ENCODE assay signal across 8 cellular contexts in the genomic region with DNA sequence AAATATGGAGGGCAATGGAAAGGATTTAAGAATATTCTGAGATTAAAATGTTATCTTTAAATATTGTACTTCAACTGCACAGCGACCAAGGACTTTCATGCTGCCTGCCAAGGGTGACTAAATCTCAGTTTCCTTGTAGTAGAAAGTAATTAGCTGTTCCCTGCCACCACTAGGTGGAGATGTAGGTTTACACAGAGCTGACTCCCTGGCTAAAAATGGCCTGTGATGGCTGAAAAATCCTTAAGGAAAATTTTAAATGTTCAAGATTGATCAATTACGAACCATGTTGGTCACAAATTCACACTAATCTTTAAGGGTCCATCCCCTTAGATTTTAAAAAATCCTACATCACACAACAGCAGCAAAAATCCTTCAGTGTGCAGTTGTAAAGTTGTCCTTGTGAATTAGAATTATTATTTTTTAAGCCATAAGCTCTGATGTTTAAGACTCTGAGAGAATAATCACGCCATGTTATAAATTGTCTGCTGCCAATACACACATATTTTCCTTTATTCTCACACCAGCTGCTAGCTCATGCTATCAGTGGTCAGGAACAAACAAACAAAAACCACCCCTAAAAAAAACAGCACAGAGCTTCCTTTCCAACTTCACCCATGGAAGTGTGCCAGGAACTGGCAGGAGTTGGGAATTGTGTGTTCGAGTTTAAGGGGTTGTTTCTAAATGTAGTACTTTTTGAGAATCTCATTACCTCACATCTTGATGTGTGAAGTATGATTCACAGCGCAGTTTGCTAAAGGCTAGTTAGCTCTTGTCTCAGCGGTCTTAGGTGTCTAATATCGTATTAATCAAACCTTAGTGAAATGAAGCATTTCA.
DNase-seq lines count a peak whose midpoint lies in the region; ATAC-seq, FAIRE-seq and TF ChIP-seq lines count a peak whose summit lies in the region.

No MANE protein-coding gene starts in this region.

- CTCF ChIA-PET in CD4-positive, alpha-beta memory T cell (lab: Charles Lee; ENCODE audit: partially characterized antibody): no interaction called here

- peak; percentile 63 for TF ChIP-seq CTCF in BE2C (IDR thresholded peaks at IDR 0.05; ENCODE audit: low read depth, low read length)
- peak; percentile 78 for TF ChIP-seq CTCF in bronchial epithelial cell (IDR thresholded peaks at IDR 0.05; ENCODE audit: insufficient read depth, low read length, severe bottlenecking)
- TF ChIP-seq CTCF in liver (IDR thresholded peaks at IDR 0.05; ENCODE audit: low read depth, low read length, missing input control): peak; percentile 64

- H3K27me3 Mint-ChIP-seq in CD4-positive, alpha-beta memory T cell: no peaks in the 10 kb centered on the region

- H3K9me3 ChIP-seq in BE2C: no peaks in the 10 kb centered on the region
- no peaks in the 10 kb centered on the region for H3K9me3 ChIP-seq in liver (ENCODE audit: control insufficient read depth in 4 of 4, low read length in 3 of 4)
- no peaks in the 10 kb centered on the region for H3K9me3 ChIP-seq in CD4-positive, alpha-beta memory T cell (ENCODE audit: control insufficient read depth in 1 of 2, low read length in 2 of 2)

- WGBS in liver: 41% methylated on average over 7 of the region's 7 CpGs

- H3K36me3 ChIP-seq in BE2C: no peaks in the 10 kb centered on the region
- H3K36me3 ChIP-seq in bronchial epithelial cell (ENCODE audit: control insufficient read depth, insufficient read depth, low read length): no peaks in the 10 kb centered on the region
- H3K36me3 ChIP-seq in liver (ENCODE audit: control insufficient read depth in 4 of 4, insufficient read depth in 3 of 4, low read depth in 1 of 4, low read length in 3 of 4): no peaks in the 10 kb centered on the region
- H3K36me3 ChIP-seq in CD4-positive, alpha-beta memory T cell (ENCODE audit: insufficient read depth, low read length): no peaks in the 10 kb centered on the region

- H3K4me1 ChIP-seq in BE2C: no peaks in the 10 kb centered on the region
- H3K4me1 ChIP-seq in liver (ENCODE audit: control insufficient read depth in 4 of 4, insufficient read depth in 4 of 4, low read length in 3 of 4): no peaks in the 10 kb centered on the region
- H3K4me1 ChIP-seq in CD4-positive, alpha-beta memory T cell (ENCODE audit: insufficient read depth, low read length): no peaks in the 10 kb centered on the region

- peak; percentile 30 for DNase-seq in BE2C
- DNase-seq in NCI-H69 (lab: John Stamatoyannopoulos, UW): peak; percentile 32
- peak; percentile 98 for DNase-seq in bronchial epithelial cell (ENCODE audit: low read depth)
- no peak for DNase-seq in CD4-positive, alpha-beta memory T cell

- H3K9me3 Mint-ChIP-seq in CD4-positive, alpha-beta memory T cell: peaks cover 0 to 4% (median 0%) of the 10 kb centered on the region in 8 donors

- H3K27me3 ChIP-seq in BE2C (no peaks in the 10 kb centered on the region), bronchial epithelial cell (ENCODE audit: control insufficient read depth, insufficient read depth, low read length) (no peaks in the 10 kb centered on the region), liver (ENCODE audit: control insufficient read depth in 4 of 4, insufficient read depth in 4 of 4, low read length in 3 of 4) (peaks cover 0 to 13% (median 0%) of the 10 kb centered on the region in 4 donors)
- no peaks in the 10 kb centered on the region for H3K27me3 ChIP-seq in CD4-positive, alpha-beta memory T cell (ENCODE audit: insufficient read depth, low read length)

- intact Hi-C loops in CD4-positive, alpha-beta memory T cell (cut with micrococcal nuclease): no loop called here

- H3K27ac Mint-ChIP-seq in CD4-positive, alpha-beta memory T cell: no peak overlapping the region

- peak; percentile 62 for ATAC-seq in GM18519 (IDR thresholded peaks at IDR 0.05; ENCODE audit: low FRiP score, unreplicated experiment)
- peak; percentile 54 for ATAC-seq in HG03439 (IDR thresholded peaks at IDR 0.05; ENCODE audit: unreplicated experiment)
- no peak for ATAC-seq in HG03097 (IDR thresholded peaks at IDR 0.05; ENCODE audit: low FRiP score, unreplicated experiment)

- TF ChIP-seq RAD21 in liver (IDR thresholded peaks at IDR 0.05): peak; percentile 84

- POLR2A ChIA-PET in CD4-positive, alpha-beta memory T cell (lab: Charles Lee; ENCODE audit: partially characterized antibody): no interaction called here

- H3K4me3 Mint-ChIP-seq in CD4-positive, alpha-beta memory T cell: no peak overlapping the region

- H3K36me3 Mint-ChIP-seq in CD4-positive, alpha-beta memory T cell: no peaks in the 10 kb centered on the region

- H3K27ac ChIP-seq in liver (ENCODE audit: low read depth in 1 of 2, low read length in 2 of 2): no peak overlapping the region
- no peak overlapping the region for H3K27ac ChIP-seq in CD4-positive, alpha-beta memory T cell (ENCODE audit: low read depth, low read length)

- H3K4me1 Mint-ChIP-seq in CD4-positive, alpha-beta memory T cell: no peaks in the 10 kb centered on the region

- no peak overlapping the region for H3K4me3 ChIP-seq in BE2C (ENCODE audit: low read depth, low read length)
- no peak overlapping the region for H3K4me3 ChIP-seq in bronchial epithelial cell (ENCODE audit: low read depth, low read length)
- no peak overlapping the region for H3K4me3 ChIP-seq in liver (ENCODE audit: low read depth in 1 of 3, low read length in 3 of 3)
- no peak overlapping the region for H3K4me3 ChIP-seq in CD4-positive, alpha-beta memory T cell (ENCODE audit: low read length in 2 of 2)

- no peak overlapping the region for H3K9ac ChIP-seq in liver (ENCODE audit: low read depth in 1 of 2, low read length in 2 of 2)

- peak; percentile 83 for FAIRE-seq in bronchial epithelial cell (lab: Jason Lieb, UNC)

TF ChIP-seq in liver, 16 proteins besides CTCF, POLR2A, EP300 and RAD21:
- TF ChIP-seq, protein P1, sequence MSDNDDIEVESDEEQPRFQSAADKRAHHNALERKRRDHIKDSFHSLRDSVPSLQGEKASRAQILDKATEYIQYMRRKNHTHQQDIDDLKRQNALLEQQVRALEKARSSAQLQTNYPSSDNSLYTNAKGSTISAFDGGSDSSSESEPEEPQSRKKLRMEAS (IDR thresholded peaks at IDR 0.05): no peak
- TF ChIP-seq HNF4G (IDR thresholded peaks at IDR 0.05): no peak
- TF ChIP-seq RXRA (IDR thresholded peaks at IDR 0.05): no peak
- TF ChIP-seq GABPA (IDR thresholded peaks at IDR 0.05 in 1 of 2, conservative IDR thresholded peaks at IDR 0.05 in 1 of 2): no peak
- TF ChIP-seq HNF4A (conservative IDR thresholded peaks at IDR 0.05): no peak
- no peak for TF ChIP-seq NR2F2 (IDR thresholded peaks at IDR 0.05)
- no peak for TF ChIP-seq REST (IDR thresholded peaks at IDR 0.05)
- no peak for TF ChIP-seq FOXA1 (IDR thresholded peaks at IDR 0.05)
- TF ChIP-seq TAF1 (conservative IDR thresholded peaks at IDR 0.05): no peak
- TF ChIP-seq, protein P2, sequence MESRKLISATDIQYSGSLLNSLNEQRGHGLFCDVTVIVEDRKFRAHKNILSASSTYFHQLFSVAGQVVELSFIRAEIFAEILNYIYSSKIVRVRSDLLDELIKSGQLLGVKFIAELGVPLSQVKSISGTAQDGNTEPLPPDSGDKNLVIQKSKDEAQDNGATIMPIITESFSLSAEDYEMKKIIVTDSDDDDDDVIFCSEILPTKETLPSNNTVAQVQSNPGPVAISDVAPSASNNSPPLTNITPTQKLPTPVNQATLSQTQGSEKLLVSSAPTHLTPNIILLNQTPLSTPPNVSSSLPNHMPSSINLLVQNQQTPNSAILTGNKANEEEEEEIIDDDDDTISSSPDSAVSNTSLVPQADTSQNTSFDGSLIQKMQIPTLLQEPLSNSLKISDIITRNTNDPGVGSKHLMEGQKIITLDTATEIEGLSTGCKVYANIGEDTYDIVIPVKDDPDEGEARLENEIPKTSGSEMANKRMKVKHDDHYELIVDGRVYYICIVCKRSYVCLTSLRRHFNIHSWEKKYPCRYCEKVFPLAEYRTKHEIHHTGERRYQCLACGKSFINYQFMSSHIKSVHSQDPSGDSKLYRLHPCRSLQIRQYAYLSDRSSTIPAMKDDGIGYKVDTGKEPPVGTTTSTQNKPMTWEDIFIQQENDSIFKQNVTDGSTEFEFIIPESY (IDR thresholded peaks at IDR 0.05): no peak
- no peak for TF ChIP-seq SP1 (IDR thresholded peaks at IDR 0.05)
- TF ChIP-seq JUND (IDR thresholded peaks at IDR 0.05): no peak
- TF ChIP-seq YY1 (IDR thresholded peaks at IDR 0.05): no peak
- no peak for TF ChIP-seq ATF3 (IDR thresholded peaks at IDR 0.05)
- TF ChIP-seq FOXA2 (IDR thresholded peaks at IDR 0.05): no peak
- TF ChIP-seq EGR1 (IDR thresholded peaks at IDR 0.05; ENCODE audit: low read depth in 2 of 2): no peak

Comparison
In these comparisons a context has a peak if more than half of its experiments do, and no peak if none do; other contexts are left out.
1. DNase-seq: peak in BE2C (single experiment), NCI-H69 (single experiment) and bronchial epithelial cell (single experiment); none in CD4-positive, alpha-beta memory T cell (0 of 5).
2. Peak in every context shown above with its lines, with median percentiles within 50 percentile points of each other: CTCF ChIP-seq.